In genomic region chr17:76386966-76387765, GRCh38 we compare ENCODE assay signal across 18 cellular contexts. TPM values are rescaled to one million over a fixed set of nuclear protein-coding genes. Genes with fewer than 3 reads are reported as not detected.
DNase-seq lines count a peak whose midpoint lies in the region; ATAC-seq, FAIRE-seq and TF ChIP-seq lines count a peak whose summit lies in the region.
"Had no signal": no experiment of that assay in that cellular context is flagged by ENCODE, and none has a peak within 500 bp of the region (broad histone marks: within the 10 kb centered on the region; RNA-seq: fewer than 3 reads in every experiment).

No MANE protein-coding gene starts in this region.

- no peaks in the 10 kb centered on the region for H3K27me3 Mint-ChIP-seq in activated naive CD8-positive, alpha-beta T cell
- no peaks in the 10 kb centered on the region for H3K27me3 Mint-ChIP-seq in activated naive CD8-positive, alpha-beta T cell treated with anti-CD3 and anti-CD28 coated beads for 36 hours
- H3K27me3 Mint-ChIP-seq in stimulated activated memory B cell treated with anti-CD40 and anti-IgM and Interleukin-4, amounts not matched to agents 10 μg/mL and 1 μg/mL and 100 μg/mL, for 72 hours, result peaks cover 5% of the 10 kb centered on the region
- H3K27me3 Mint-ChIP-seq in activated T-helper 2 cell treated with anti-CD3 and anti-CD28 coated beads, Interferon-gamma antibody, Interleukin-2, Interleukin-4, amounts not matched to agents 10 μg/mL and 5 μg/mL and 100 μg/mL, durations not matched to agents 14 hours and 24 hours and 36 hours (ENCODE audit: low read depth), result no peaks in the 10 kb centered on the region

- H3K27ac Mint-ChIP-seq in activated naive CD8-positive, alpha-beta T cell, result no peak overlapping the region
- H3K27ac Mint-ChIP-seq in activated naive CD8-positive, alpha-beta T cell treated with anti-CD3 and anti-CD28 coated beads for 36 hours, result no peak overlapping the region
- H3K27ac Mint-ChIP-seq in stimulated activated memory B cell treated with anti-CD40 and anti-IgM and Interleukin-4, amounts not matched to agents 10 μg/mL and 1 μg/mL and 100 μg/mL, for 72 hours, result no peak overlapping the region
- H3K27ac Mint-ChIP-seq in activated T-helper 2 cell treated with anti-CD3 and anti-CD28 coated beads, Interferon-gamma antibody, Interleukin-2, Interleukin-4, amounts not matched to agents 10 μg/mL and 5 μg/mL and 100 μg/mL, durations not matched to agents 14 hours and 24 hours and 36 hours, result no peak overlapping the region
- H3K27ac Mint-ChIP-seq: H9 had no signal

- H3K4me1 ChIP-seq in trophoblast cell (ENCODE audit: control insufficient read depth in 1 of 2, insufficient read depth in 2 of 2, low read length in 2 of 2), result peaks cover 14 to 17% of the 10 kb centered on the region in 2 experiments

- no peaks in the 10 kb centered on the region for H3K9me3 Mint-ChIP-seq in activated naive CD8-positive, alpha-beta T cell (ENCODE audit: low read depth)
- no peaks in the 10 kb centered on the region for H3K9me3 Mint-ChIP-seq in activated naive CD8-positive, alpha-beta T cell treated with anti-CD3 and anti-CD28 coated beads for 36 hours
- no peaks in the 10 kb centered on the region for H3K9me3 Mint-ChIP-seq in stimulated activated memory B cell treated with anti-CD40 and anti-IgM and Interleukin-4, amounts not matched to agents 10 μg/mL and 1 μg/mL and 100 μg/mL, for 72 hours
- H3K9me3 Mint-ChIP-seq in activated T-helper 2 cell treated with anti-CD3 and anti-CD28 coated beads, Interferon-gamma antibody, Interleukin-2, Interleukin-4, amounts not matched to agents 10 μg/mL and 5 μg/mL and 100 μg/mL, durations not matched to agents 14 hours and 24 hours and 36 hours, result no peaks in the 10 kb centered on the region
- H3K9me3 Mint-ChIP-seq: H9 had no signal

- H3K18ac ChIP-seq in trophoblast cell (ENCODE audit: low read length), result no peak overlapping the region

- ATAC-seq in GM21529 (IDR thresholded peaks at IDR 0.05; ENCODE audit: unreplicated experiment), result no peak
- ATAC-seq in stimulated activated memory B cell treated with anti-CD40 and anti-IgM and Interleukin-4, amounts not matched to agents 10 μg/mL and 1 μg/mL and 100 μg/mL, for 72 hours, result no peak
- ATAC-seq: GM12878 had no signal

- no peak overlapping the region for H3K4ac ChIP-seq in trophoblast cell (ENCODE audit: low read depth, low read length)

- FAIRE-seq in HTR-8/SVneo (lab: Jason Lieb, UNC), result peak; percentile 13
- FAIRE-seq: GM12878, RCC 7860 had no signal

- H3K27me3 ChIP-seq in brain microvascular endothelial cell (replicated peaks) (no peaks in the 10 kb centered on the region), trophoblast cell (ENCODE audit: insufficient read depth, low read length) (no peaks in the 10 kb centered on the region)
- H3K27me3 ChIP-seq: adrenal gland, suprapubic skin had no signal

- peaks cover 20% of the 10 kb centered on the region for H3K79me2 ChIP-seq in trophoblast cell (ENCODE audit: control insufficient read depth, insufficient read depth, low read length, poor library complexity)

- intact Hi-C loops in activated T-helper 2 cell treated with anti-CD3 and anti-CD28 coated beads, Interferon-gamma antibody, Interleukin-2, Interleukin-4, amounts not matched to agents 10 μg/mL and 5 μg/mL and 100 μg/mL, durations not matched to agents 14 hours and 24 hours and 36 hours (cut with micrococcal nuclease), result loop anchor here (5.0 kb wide), 1 partner anchor 315 kb away; the partner anchor contains the start of genes GALR2 and SRP68

- H2AK5ac ChIP-seq in trophoblast cell (ENCODE audit: low read length), result no peak overlapping the region

- no peak overlapping the region for H4K12ac ChIP-seq in trophoblast cell (ENCODE audit: low read depth, low read length)

- no peak overlapping the region for H4K8ac ChIP-seq in trophoblast cell (ENCODE audit: low read depth, low read length)

- peaks cover 2% of the 10 kb centered on the region for H3K9me3 ChIP-seq in trophoblast cell (ENCODE audit: insufficient read depth, low read depth, low read length)
- H3K9me3 ChIP-seq: adrenal gland, suprapubic skin had no signal

- H3K27ac ChIP-seq in brain microvascular endothelial cell (peak overlapping the region; percentile 99), trophoblast cell (ENCODE audit: low read depth, low read length) (no peak overlapping the region)
- H3K27ac ChIP-seq: suprapubic skin had no signal

- H3K4me2 ChIP-seq in trophoblast cell (ENCODE audit: low read length), result no peak overlapping the region

- H2BK12ac ChIP-seq in trophoblast cell (ENCODE audit: low read length), result no peak overlapping the region

- peaks cover 33% of the 10 kb centered on the region for H3K79me1 ChIP-seq in trophoblast cell (ENCODE audit: low read length)

- H2BK120ac ChIP-seq in trophoblast cell (ENCODE audit: insufficient read depth, low read length, poor library complexity), result no peak overlapping the region

- no peak overlapping the region for H3K14ac ChIP-seq in trophoblast cell (ENCODE audit: low read length)

- no peak overlapping the region for H2BK5ac ChIP-seq in trophoblast cell (ENCODE audit: low read depth, low read length, poor library complexity)

- DNase-seq in activated naive CD8-positive, alpha-beta T cell treated with anti-CD3 and anti-CD28 coated beads for 36 hours, result no peak
- DNase-seq in HTR-8/SVneo (ENCODE audit: insufficient read length, low spot score) (no peak), brain microvascular endothelial cell (no peak), trophoblast cell (no peak)
- DNase-seq in activated T-helper 2 cell treated with anti-CD3 and anti-CD28 coated beads, Interferon-gamma antibody, Interleukin-2, Interleukin-4, amounts not matched to agents 10 μg/mL and 5 μg/mL and 100 μg/mL, durations not matched to agents 14 hours and 24 hours and 36 hours (ENCODE audit: low spot score), result no peak
- DNase-seq: activated CD4-positive, alpha-beta T cell treated with anti-CD3 and anti-CD28 coated beads for 1 hour; adrenal gland; NCI-H1105 treated with DMSO at 0.1 percent for 48 hours; NCI-H2107; NCI-H510A treated with DMSO at 0.1 percent for 48 hours; stimulated activated CD4-positive, alpha-beta T cell treated with anti-CD3 and anti-CD28 coated beads, Interleukin-15, amount 100 ng/mL, for 24 hours had no signal

- H3K23ac ChIP-seq in trophoblast cell (ENCODE audit: low read length), result no peak overlapping the region

- H3K36me3 Mint-ChIP-seq in activated naive CD8-positive, alpha-beta T cell, result no peaks in the 10 kb centered on the region
- H3K36me3 Mint-ChIP-seq in activated naive CD8-positive, alpha-beta T cell treated with anti-CD3 and anti-CD28 coated beads for 36 hours, result peaks cover 5% of the 10 kb centered on the region
- peaks cover 24% of the 10 kb centered on the region for H3K36me3 Mint-ChIP-seq in stimulated activated memory B cell treated with anti-CD40 and anti-IgM and Interleukin-4, amounts not matched to agents 10 μg/mL and 1 μg/mL and 100 μg/mL, for 72 hours
- peaks cover 8% of the 10 kb centered on the region for H3K36me3 Mint-ChIP-seq in activated T-helper 2 cell treated with anti-CD3 and anti-CD28 coated beads, Interferon-gamma antibody, Interleukin-2, Interleukin-4, amounts not matched to agents 10 μg/mL and 5 μg/mL and 100 μg/mL, durations not matched to agents 14 hours and 24 hours and 36 hours (ENCODE audit: low read depth)

- no peak overlapping the region for H2AFZ ChIP-seq in trophoblast cell (ENCODE audit: insufficient read depth, low read length, poor library complexity)

- no CpG with 5 or more reads among the region's 31 CpGs for whole genome bisulfite sequencing in trophoblast cell (ENCODE audit: extremely low coverage, insufficient coverage, insufficient read length)

- H3K4me1 Mint-ChIP-seq in activated naive CD8-positive, alpha-beta T cell (ENCODE audit: low read depth), result peaks cover 10% of the 10 kb centered on the region
- peaks cover 4% of the 10 kb centered on the region for H3K4me1 Mint-ChIP-seq in activated naive CD8-positive, alpha-beta T cell treated with anti-CD3 and anti-CD28 coated beads for 36 hours
- peaks cover 26% of the 10 kb centered on the region for H3K4me1 Mint-ChIP-seq in stimulated activated memory B cell treated with anti-CD40 and anti-IgM and Interleukin-4, amounts not matched to agents 10 μg/mL and 1 μg/mL and 100 μg/mL, for 72 hours
- H3K4me1 Mint-ChIP-seq in activated T-helper 2 cell treated with anti-CD3 and anti-CD28 coated beads, Interferon-gamma antibody, Interleukin-2, Interleukin-4, amounts not matched to agents 10 μg/mL and 5 μg/mL and 100 μg/mL, durations not matched to agents 14 hours and 24 hours and 36 hours (ENCODE audit: low read depth), result peaks cover 2% of the 10 kb centered on the region

- H3K36me3 ChIP-seq in brain microvascular endothelial cell (replicated peaks) (peaks cover 38% of the 10 kb centered on the region), trophoblast cell (ENCODE audit: control insufficient read depth in 1 of 2, insufficient read depth in 2 of 2, low read length in 2 of 2) (peaks cover 29 to 33% of the 10 kb centered on the region in 2 experiments)

- peak overlapping the region; percentile 94 for H3K4me3 ChIP-seq in brain microvascular endothelial cell (ENCODE audit: low read depth, low read length)
- H3K4me3 ChIP-seq in trophoblast cell (ENCODE audit: low read depth, low read length), result peak overlapping the region; percentile 18
- H3K4me3 ChIP-seq: adrenal gland, GM12878 had no signal

- H3K9ac ChIP-seq in trophoblast cell (ENCODE audit: low read length), result no peak overlapping the region

- in situ Hi-C loops in brain microvascular endothelial cell (cut with HindIII; ENCODE audit: low pct_ligation_motif_present, low sequenced_read_pairs), result no loop called here

- TF ChIP-seq CTCF in brain microvascular endothelial cell (IDR thresholded peaks at IDR 0.05; ENCODE audit: low read depth, low read length, missing control alignments), result no peak

- peak overlapping the region; percentile 62 for H3K4me3 Mint-ChIP-seq in activated naive CD8-positive, alpha-beta T cell
- no peak overlapping the region for H3K4me3 Mint-ChIP-seq in activated naive CD8-positive, alpha-beta T cell treated with anti-CD3 and anti-CD28 coated beads for 36 hours
- H3K4me3 Mint-ChIP-seq in stimulated activated memory B cell treated with anti-CD40 and anti-IgM and Interleukin-4, amounts not matched to agents 10 μg/mL and 1 μg/mL and 100 μg/mL, for 72 hours, result no peak overlapping the region
- no peak overlapping the region for H3K4me3 Mint-ChIP-seq in activated T-helper 2 cell treated with anti-CD3 and anti-CD28 coated beads, Interferon-gamma antibody, Interleukin-2, Interleukin-4, amounts not matched to agents 10 μg/mL and 5 μg/mL and 100 μg/mL, durations not matched to agents 14 hours and 24 hours and 36 hours (ENCODE audit: low read depth)

- no peak overlapping the region for H4K91ac ChIP-seq in trophoblast cell (ENCODE audit: low read depth, low read length)

RNA-seq across cellular contexts. Expression of gene SPHK1, which starts 2.8 kb away (rescaled TPM):
- 10 to 100 TPM; 10.9 to 12.0 TPM for total RNA-seq in activated naive CD8-positive, alpha-beta T cell treated with anti-CD3 and anti-CD28 coated beads for 36 hours
- polyA plus RNA-seq in trophoblast cell (2013), result 22.4 and 23.4 TPM in 2 replicates
- 16.0 and 16.4 TPM in 2 replicates for total RNA-seq in activated T-helper 2 cell treated with anti-CD3 and anti-CD28 coated beads, Interferon-gamma antibody, Interleukin-2, Interleukin-4, amounts not matched to agents 10 μg/mL and 5 μg/mL and 100 μg/mL, durations not matched to agents 14 hours and 24 hours and 36 hours

RNA-seq across cellular contexts. Expression of gene PRPSAP1, which starts 33.5 kb away (rescaled TPM):
- total RNA-seq in activated naive CD8-positive, alpha-beta T cell treated with anti-CD3 and anti-CD28 coated beads for 36 hours, result 10 to 100 TPM; 30.9 to 31.3 TPM
- 24.2 and 25.4 TPM in 2 replicates for polyA plus RNA-seq in trophoblast cell (2013)
- 48.2 and 49.9 TPM in 2 replicates for total RNA-seq in activated T-helper 2 cell treated with anti-CD3 and anti-CD28 coated beads, Interferon-gamma antibody, Interleukin-2, Interleukin-4, amounts not matched to agents 10 μg/mL and 5 μg/mL and 100 μg/mL, durations not matched to agents 14 hours and 24 hours and 36 hours
